24 cellular contexts compared by ENCODE assay signal in genomic region chr5:82295144-82295543, GRCh38. TPM values are rescaled to one million over a fixed set of nuclear protein-coding genes. Genes with fewer than 3 reads are reported as not detected.
DNase-seq lines count a peak whose midpoint lies in the region; ATAC-seq and TF ChIP-seq lines count a peak whose summit lies in the region.
"Had no signal": no experiment of that assay in that cellular context is flagged by ENCODE, and none has a peak within 500 bp of the region (broad histone marks: within the 10 kb centered on the region; RNA-seq: fewer than 3 reads in every experiment).

No MANE protein-coding gene starts in this region.

- no peak overlapping the region for H3K4me3 Mint-ChIP-seq in activated T-cell treated with anti-CD3 and anti-CD28 coated beads, Interleukin-2, amount 50 U/mL, for 4 hours
- H3K4me3 Mint-ChIP-seq: activated T-helper 1 cell treated with anti-CD3 and anti-CD28 coated beads, Interleukin-12 subunit alpha, Interleukin-12 subunit beta, Interleukin-2, Interleukin-4 antibody, amounts not matched to agents 30 ng/mL and 10 ng/mL and 1 ng/mL, durations not matched to agents 14 hours and 24 hours and 36 hours; mesothelial cell of epicardium; naive thymus-derived CD4-positive, alpha-beta T cell had no signal

- H3K4me1 Mint-ChIP-seq in activated T-cell treated with anti-CD3 and anti-CD28 coated beads, Interleukin-2, amount 50 U/mL, for 4 hours (ENCODE audit: low read depth), result no peaks in the 10 kb centered on the region

- no peaks in the 10 kb centered on the region for H3K27me3 Mint-ChIP-seq in activated T-cell treated with anti-CD3 and anti-CD28 coated beads, Interleukin-2, amount 50 U/mL, for 4 hours (ENCODE audit: low read depth)

- peaks cover 4% of the 10 kb centered on the region for H3K9me3 Mint-ChIP-seq in activated T-cell treated with anti-CD3 and anti-CD28 coated beads, Interleukin-2, amount 50 U/mL, for 4 hours
- H3K9me3 Mint-ChIP-seq: activated T-helper 1 cell treated with anti-CD3 and anti-CD28 coated beads, Interleukin-12 subunit alpha, Interleukin-12 subunit beta, Interleukin-2, Interleukin-4 antibody, amounts not matched to agents 30 ng/mL and 10 ng/mL and 1 ng/mL, durations not matched to agents 14 hours and 24 hours and 36 hours had no signal

- no peak overlapping the region for H3K9ac ChIP-seq in SK-N-SH

- H3K4me1 ChIP-seq in SK-N-SH (ENCODE audit: control insufficient read depth in 1 of 2, insufficient read depth in 2 of 2, low read depth in 1 of 2, low read length in 1 of 2), result no peaks in the 10 kb centered on the region
- H3K4me1 ChIP-seq: BE2C, upper lobe of right lung had no signal

- no peaks in the 10 kb centered on the region for H3K79me2 ChIP-seq in SK-N-SH (ENCODE audit: insufficient read depth)
- H3K79me2 ChIP-seq: hepatocyte had no signal

- no peak overlapping the region for H3K4me2 ChIP-seq in SK-N-SH

- H3K9me3 ChIP-seq in SK-N-SH, result no peaks in the 10 kb centered on the region
- H3K9me3 ChIP-seq: BE2C, upper lobe of right lung had no signal

- no peaks in the 10 kb centered on the region for H3K9me2 ChIP-seq in SK-N-SH

- no peak for ATAC-seq in SK-N-SH treated with all-trans-retinoic acid at 6 μM for 48 hours
- ATAC-seq in GM18868 (IDR thresholded peaks at IDR 0.05; ENCODE audit: unreplicated experiment), result no peak
- no peak for ATAC-seq in activated T-cell treated with anti-CD3 and anti-CD28 coated beads, Interleukin-2, amount 50 U/mL, for 4 hours
- ATAC-seq: HCT116; left ventricle myocardium superior; naive thymus-derived CD4-positive, alpha-beta T cell; upper lobe of right lung had no signal

- no peaks in the 10 kb centered on the region for H3K27me3 ChIP-seq in SK-N-SH (ENCODE audit: insufficient read depth)
- H3K27me3 ChIP-seq: BE2C, hepatocyte, upper lobe of right lung had no signal

- peaks cover 3% of the 10 kb centered on the region for H3F3A ChIP-seq in SK-N-SH (replicated peaks; ENCODE audit: insufficient read depth)

- H3K27ac ChIP-seq in SK-N-SH (ENCODE audit: low read depth in 2 of 2, low read length in 1 of 2), result no peak overlapping the region
- H3K27ac ChIP-seq: hepatocyte, SK-N-MC, upper lobe of right lung had no signal

- TF ChIP-seq RAD21 in SK-N-SH (IDR thresholded peaks at IDR 0.05; ENCODE audit: low read length), result no peak

- no peak overlapping the region for H2AFZ ChIP-seq in SK-N-SH (ENCODE audit: low read depth)
- H2AFZ ChIP-seq: hepatocyte had no signal

- DNase-seq in SK-N-SH, result peak; percentile 24
- peak; percentile 70 for DNase-seq in RPMI7951 (ENCODE audit: low read depth)
- peak; percentile 26 for DNase-seq in epithelial cell of esophagus (ENCODE audit: low read depth)
- DNase-seq in anterior cingulate cortex (lab: John Stamatoyannopoulos, UW), result no peak
- DNase-seq in activated T-cell treated with anti-CD3 and anti-CD28 coated beads, Interleukin-2, amount 50 U/mL, for 4 hours, result no peak
- DNase-seq in T1000 (lab: John Stamatoyannopoulos, UW), result no peak
- DNase-seq: activated CD4-positive, alpha-beta T cell treated with anti-CD3 and anti-CD28 coated beads, Interleukin-2, amount 50 U/mL, for 1 hour; activated naive CD4-positive, alpha-beta T cell treated with anti-CD3 and anti-CD28 coated beads, Interleukin-2, amount 50 U/mL, for 16 hours; aorta; BE2C; left ventricle myocardium superior; naive thymus-derived CD4-positive, alpha-beta T cell; NCI-H1417 treated with DMSO at 0.1 percent for 48 hours; occipital lobe; small intestine; stimulated activated CD4-positive, alpha-beta T cell treated with anti-CD3 and anti-CD28 coated beads, Interleukin-1b, Interleukin-23, amount 100 ng/mL, for 48 hours; upper lobe of right lung had no signal

- POLR2A ChIA-PET in SK-N-SH (lab: Yijun Ruan, JAX), result no interaction called here

- TF ChIP-seq EP300 in SK-N-SH (IDR thresholded peaks at IDR 0.05; ENCODE audit: borderline replicate concordance in 1 of 2, low read depth in 1 of 2, low read length in 1 of 2), result no peak

- no peaks in the 10 kb centered on the region for H4K20me1 ChIP-seq in SK-N-SH (ENCODE audit: insufficient read depth)

- no peaks in the 10 kb centered on the region for H3K36me3 ChIP-seq in SK-N-SH (replicated peaks in 1 of 2; ENCODE audit: control insufficient read depth in 1 of 2, insufficient read depth in 2 of 2, low read length in 1 of 2)
- H3K36me3 ChIP-seq: BE2C, upper lobe of right lung had no signal

- H3K36me3 Mint-ChIP-seq in activated T-cell treated with anti-CD3 and anti-CD28 coated beads, Interleukin-2, amount 50 U/mL, for 4 hours (ENCODE audit: insufficient read depth), result no peaks in the 10 kb centered on the region

- CTCF ChIA-PET in SK-N-SH (lab: Yijun Ruan, JAX), result interaction anchor here (1.5 kb wide), 1 partner anchor 16 kb away, joined by 6 read pairs; no protein-coding TSS in a partner anchor

- TF ChIP-seq CTCF in SK-N-SH (IDR thresholded peaks at IDR 0.05), result no peak
- TF ChIP-seq CTCF in epithelial cell of esophagus (IDR thresholded peaks at IDR 0.05; ENCODE audit: insufficient read depth, low read depth, low read length, missing control alignments), result no peak

- H3K4me3 ChIP-seq in SK-N-SH (ENCODE audit: low read depth in 2 of 2, low read length in 1 of 2), result no peak overlapping the region
- no peak overlapping the region for H3K4me3 ChIP-seq in epithelial cell of esophagus (ENCODE audit: low read length)
- H3K4me3 ChIP-seq: hepatocyte, SK-N-MC, upper lobe of right lung had no signal

TF ChIP-seq in SK-N-SH, 30 proteins besides CTCF, POLR2A, EP300 and RAD21 (continues in another document):
- no peak for TF ChIP-seq TCF12 (IDR thresholded peaks at IDR 0.05)
- TF ChIP-seq IRF3 (IDR thresholded peaks at IDR 0.05; ENCODE audit: low read depth, low read length), result no peak
- no peak for TF ChIP-seq RXRA (IDR thresholded peaks at IDR 0.05; ENCODE audit: borderline replicate concordance, low read depth)
- TF ChIP-seq NFIC (IDR thresholded peaks at IDR 0.05; ENCODE audit: borderline replicate concordance), result no peak
- no peak for TF ChIP-seq FOSL2 (IDR thresholded peaks at IDR 0.05; ENCODE audit: borderline replicate concordance, low read depth)
- no peak for TF ChIP-seq USF1 (IDR thresholded peaks at IDR 0.05; ENCODE audit: borderline replicate concordance, low read depth)

TF ChIP-seq in SK-N-SH treated with all-trans-retinoic acid at 6 μM for 48 hours, 23 proteins besides CTCF, POLR2A, EP300 and RAD21:
- TF ChIP-seq, protein P1, sequence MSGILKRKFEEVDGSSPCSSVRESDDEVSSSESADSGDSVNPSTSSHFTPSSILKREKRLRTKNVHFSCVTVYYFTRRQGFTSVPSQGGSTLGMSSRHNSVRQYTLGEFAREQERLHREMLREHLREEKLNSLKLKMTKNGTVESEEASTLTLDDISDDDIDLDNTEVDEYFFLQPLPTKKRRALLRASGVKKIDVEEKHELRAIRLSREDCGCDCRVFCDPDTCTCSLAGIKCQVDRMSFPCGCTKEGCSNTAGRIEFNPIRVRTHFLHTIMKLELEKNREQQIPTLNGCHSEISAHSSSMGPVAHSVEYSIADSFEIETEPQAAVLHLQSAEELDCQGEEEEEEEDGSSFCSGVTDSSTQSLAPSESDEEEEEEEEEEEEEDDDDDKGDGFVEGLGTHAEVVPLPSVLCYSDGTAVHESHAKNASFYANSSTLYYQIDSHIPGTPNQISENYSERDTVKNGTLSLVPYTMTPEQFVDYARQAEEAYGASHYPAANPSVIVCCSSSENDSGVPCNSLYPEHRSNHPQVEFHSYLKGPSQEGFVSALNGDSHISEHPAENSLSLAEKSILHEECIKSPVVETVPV (CRISPR knock-in tag; IDR thresholded peaks at IDR 0.05), result no peak
- TF ChIP-seq OSR1 (CRISPR knock-in tag; IDR thresholded peaks at IDR 0.05), result no peak
- no peak for TF ChIP-seq ARNTL (CRISPR knock-in tag; IDR thresholded peaks at IDR 0.05; ENCODE audit: borderline replicate concordance, low read depth)
- TF ChIP-seq ZFP30 (CRISPR knock-in tag; IDR thresholded peaks at IDR 0.05), result no peak
- TF ChIP-seq ESRRG (CRISPR knock-in tag; IDR thresholded peaks at IDR 0.05), result no peak
- TF ChIP-seq ZFP3 (CRISPR knock-in tag; IDR thresholded peaks at IDR 0.05), result no peak
- no peak for TF ChIP-seq ISL1 (CRISPR knock-in tag; IDR thresholded peaks at IDR 0.05)
- TF ChIP-seq, protein P2, sequence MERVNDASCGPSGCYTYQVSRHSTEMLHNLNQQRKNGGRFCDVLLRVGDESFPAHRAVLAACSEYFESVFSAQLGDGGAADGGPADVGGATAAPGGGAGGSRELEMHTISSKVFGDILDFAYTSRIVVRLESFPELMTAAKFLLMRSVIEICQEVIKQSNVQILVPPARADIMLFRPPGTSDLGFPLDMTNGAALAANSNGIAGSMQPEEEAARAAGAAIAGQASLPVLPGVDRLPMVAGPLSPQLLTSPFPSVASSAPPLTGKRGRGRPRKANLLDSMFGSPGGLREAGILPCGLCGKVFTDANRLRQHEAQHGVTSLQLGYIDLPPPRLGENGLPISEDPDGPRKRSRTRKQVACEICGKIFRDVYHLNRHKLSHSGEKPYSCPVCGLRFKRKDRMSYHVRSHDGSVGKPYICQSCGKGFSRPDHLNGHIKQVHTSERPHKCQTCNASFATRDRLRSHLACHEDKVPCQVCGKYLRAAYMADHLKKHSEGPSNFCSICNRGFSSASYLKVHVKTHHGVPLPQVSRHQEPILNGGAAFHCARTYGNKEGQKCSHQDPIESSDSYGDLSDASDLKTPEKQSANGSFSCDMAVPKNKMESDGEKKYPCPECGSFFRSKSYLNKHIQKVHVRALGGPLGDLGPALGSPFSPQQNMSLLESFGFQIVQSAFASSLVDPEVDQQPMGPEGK (CRISPR knock-in tag; IDR thresholded peaks at IDR 0.05; ENCODE audit: borderline replicate concordance), result no peak
- TF ChIP-seq BACH2 (CRISPR knock-in tag; IDR thresholded peaks at IDR 0.05; ENCODE audit: borderline replicate concordance), result no peak
- TF ChIP-seq ZNF8 (CRISPR knock-in tag; IDR thresholded peaks at IDR 0.05), result no peak
- no peak for TF ChIP-seq CSDC2 (CRISPR knock-in tag; IDR thresholded peaks at IDR 0.05)

RNA-seq across cellular contexts. Expression of gene RPS23, which starts 17.0 kb away (rescaled TPM):
- polyA plus RNA-seq in SK-N-SH (2012; rRNA removed), result 5,671 and 6,732 TPM in 2 replicates
- polyA plus RNA-seq in SK-N-SH (2012; cell fraction: cytosol; rRNA removed), result 8,905 and 12,338 TPM in 2 replicates
- polyA plus RNA-seq in SK-N-SH (2012; cell fraction: nucleus; rRNA removed), result 1,097 and 1,261 TPM in 2 replicates
- total RNA-seq in RPMI7951 (2014; rRNA removed; shearing (Covaris generic)), result 3,875 and 4,006 TPM in 2 replicates
- total RNA-seq in activated T-cell treated with anti-CD3 and anti-CD28 coated beads, Interleukin-2, amount 50 U/mL, for 4 hours, result 1,000 to 10,000 TPM; 2,570 to 2,655 (median 2,586) TPM

Comparison
In these comparisons a context has a peak if more than half of its experiments do, and no peak if none do; other contexts are left out.
1. DNase-seq: peak in SK-N-SH (single experiment), RPMI7951 (single experiment) and epithelial cell of esophagus (single experiment); none in anterior cingulate cortex (0 of 58), activated T-cell treated with anti-CD3 and anti-CD28 coated beads, Interleukin-2, amount 50 U/mL, for 4 hours (single experiment) and T1000 (single experiment).